Comparison of ENCODE assay signal across 22 cellular contexts in genomic region chr2:9199716-9200633, GRCh38. TPM values are rescaled to one million over a fixed set of nuclear protein-coding genes. Genes with fewer than 3 reads are reported as not detected.
DNase-seq lines count a peak whose midpoint lies in the region; ATAC-seq and TF ChIP-seq lines count a peak whose summit lies in the region.
"Had no signal": no experiment of that assay in that cellular context is flagged by ENCODE, and none has a peak within 500 bp of the region (broad histone marks: within the 10 kb centered on the region; RNA-seq: fewer than 3 reads in every experiment).

No MANE protein-coding gene starts in this region.

- peaks cover 18 to 50% of the 10 kb centered on the region in 2 donors for H3K27me3 Mint-ChIP-seq in natural killer cell (ENCODE audit: low read depth in 2 of 2)

- no peak overlapping the region for H3K4me3 ChIP-seq in right atrium auricular region
- H3K4me3 ChIP-seq in brain microvascular endothelial cell (ENCODE audit: low read depth, low read length) = no peak overlapping the region
- peak overlapping the region in 1 of 2 donors; percentile 8 for H3K4me3 ChIP-seq in foreskin fibroblast (ENCODE audit: low read depth in 1 of 2, low read length in 2 of 2)
- H3K4me3 ChIP-seq: hepatocyte, testis had no signal

- H3K9me3 Mint-ChIP-seq in natural killer cell = no peaks in the 10 kb centered on the region
- H3K9me3 Mint-ChIP-seq: activated T-cell treated with anti-CD3 and anti-CD28 coated beads, Interleukin-2, amount 50 U/mL, for 24 hours; stimulated activated effector memory CD8-positive, alpha-beta T cell treated with anti-CD3 and anti-CD28 coated beads, Interleukin-12 subunit alpha, Interleukin-12 subunit beta, amount 100 ng/mL, for 72 hours had no signal

- intact Hi-C loops in left ventricle myocardium superior (cut with micrococcal nuclease) = loop anchor here (10.0 kb wide), 1 partner anchor 125 kb away; no protein-coding TSS in a partner anchor
- intact Hi-C loops in natural killer cell (cut with micrococcal nuclease) = no loop called here

- no peaks in the 10 kb centered on the region for H3K4me1 ChIP-seq in right atrium auricular region
- H3K4me1 ChIP-seq: testis had no signal

- H3K27ac Mint-ChIP-seq in natural killer cell = no peak overlapping the region
- H3K27ac Mint-ChIP-seq: activated T-cell treated with anti-CD3 and anti-CD28 coated beads, Interleukin-2, amount 50 U/mL, for 24 hours; IgD-negative memory B cell; stimulated activated effector memory CD8-positive, alpha-beta T cell treated with anti-CD3 and anti-CD28 coated beads, Interleukin-12 subunit alpha, Interleukin-12 subunit beta, amount 100 ng/mL, for 72 hours had no signal

- H3K4me3 Mint-ChIP-seq in natural killer cell = no peak overlapping the region
- H3K4me3 Mint-ChIP-seq: activated T-cell treated with anti-CD3 and anti-CD28 coated beads, Interleukin-2, amount 50 U/mL, for 24 hours; stimulated activated effector memory CD8-positive, alpha-beta T cell treated with anti-CD3 and anti-CD28 coated beads, Interleukin-12 subunit alpha, Interleukin-12 subunit beta, amount 100 ng/mL, for 72 hours had no signal

- in situ Hi-C loops in brain microvascular endothelial cell (cut with HindIII; ENCODE audit: low pct_ligation_motif_present, low sequenced_read_pairs) = no loop called here

- no peaks in the 10 kb centered on the region for H3K9me3 ChIP-seq in right atrium auricular region
- H3K9me3 ChIP-seq: testis had no signal

- H3K36me3 Mint-ChIP-seq in natural killer cell = no peaks in the 10 kb centered on the region
- H3K36me3 Mint-ChIP-seq: brain; IgD-negative memory B cell; stimulated activated effector memory CD8-positive, alpha-beta T cell treated with anti-CD3 and anti-CD28 coated beads, Interleukin-12 subunit alpha, Interleukin-12 subunit beta, amount 100 ng/mL, for 72 hours had no signal

- H3K36me3 ChIP-seq in right atrium auricular region (no peaks in the 10 kb centered on the region), brain microvascular endothelial cell (replicated peaks) (no peaks in the 10 kb centered on the region)

- DNase-seq in right atrium auricular region (ENCODE audit: low spot score) (peak; percentile 36), left ventricle myocardium superior (no peak), brain microvascular endothelial cell (no peak), foreskin fibroblast (peak; percentile 76 to 87), cerebellar cortex (ENCODE audit: low spot score) (no peak), natural killer cell (no peak), activated gamma-delta T cell (lab: John Stamatoyannopoulos, UW) (no peak)
- DNase-seq: activated CD4-positive, alpha-beta T cell treated with anti-CD3 and anti-CD28 coated beads, Interleukin-2, amount 50 U/mL, for 4 hours; activated naive CD4-positive, alpha-beta T cell treated with anti-CD3 and anti-CD28 coated beads, Interleukin-2, amount 50 U/mL, for 16 hours; activated T-cell treated with anti-CD3 and anti-CD28 coated beads, Interleukin-2, amount 50 U/mL, for 24 hours; erythroblast; kidney glomerular epithelial cell; NCI-H1930; NCI-H510A; testis had no signal

- H3K27ac ChIP-seq in right atrium auricular region = no peak overlapping the region
- H3K27ac ChIP-seq in brain microvascular endothelial cell = peak overlapping the region; percentile 62
- H3K27ac ChIP-seq: testis, VCaP had no signal

- H3K4me1 Mint-ChIP-seq in natural killer cell = no peaks in the 10 kb centered on the region
- H3K4me1 Mint-ChIP-seq: IgD-negative memory B cell; stimulated activated effector memory CD8-positive, alpha-beta T cell treated with anti-CD3 and anti-CD28 coated beads, Interleukin-12 subunit alpha, Interleukin-12 subunit beta, amount 100 ng/mL, for 72 hours had no signal

- ATAC-seq in left ventricle myocardium superior (no peak), HG02970 (IDR thresholded peaks at IDR 0.05; ENCODE audit: low FRiP score, unreplicated experiment) (no peak), natural killer cell (no peak)
- ATAC-seq: Right ventricle myocardium inferior; stimulated activated effector memory CD8-positive, alpha-beta T cell treated with anti-CD3 and anti-CD28 coated beads, Interleukin-12 subunit alpha, Interleukin-12 subunit beta, amount 100 ng/mL, for 72 hours had no signal

- TF ChIP-seq CTCF in right atrium auricular region (IDR thresholded peaks at IDR 0.05) = no peak
- TF ChIP-seq CTCF in brain microvascular endothelial cell (IDR thresholded peaks at IDR 0.05; ENCODE audit: low read depth, low read length, missing control alignments) = no peak
- TF ChIP-seq CTCF in foreskin fibroblast (IDR thresholded peaks at IDR 0.05; ENCODE audit: low read depth, low read length) = no peak
- no peak for TF ChIP-seq CTCF in natural killer cell (IDR thresholded peaks at IDR 0.05)

- no peaks in the 10 kb centered on the region for H3K27me3 ChIP-seq in right atrium auricular region
- no peaks in the 10 kb centered on the region for H3K27me3 ChIP-seq in brain microvascular endothelial cell (replicated peaks)
- H3K27me3 ChIP-seq: hepatocyte, testis had no signal

RNA-seq across cellular contexts. Expression of gene ASAP2, which starts 6.6 kb away (rescaled TPM):
- total RNA-seq in right atrium auricular region (10 to 100 TPM; 13.2 to 20.3 TPM), left ventricle myocardium superior (10.1 TPM), natural killer cell (1 to 10 TPM in 1 of 3 donors, under 1 TPM in 2; 0.20 to 1.8 (median 0.60) TPM)

Comparison
In these comparisons a context has a peak if more than half of its experiments do, and no peak if none do; other contexts are left out.
1. DNase-seq: peak in right atrium auricular region (single experiment) and foreskin fibroblast (2 of 2); none in left ventricle myocardium superior (single experiment), brain microvascular endothelial cell (single experiment), cerebellar cortex (single experiment), natural killer cell (single experiment) and activated gamma-delta T cell (single experiment).